11 cellular contexts compared by ENCODE assay signal in genomic region chr5:91053733-91054010, GRCh38.
DNase-seq lines count a peak whose midpoint lies in the region; ATAC-seq and TF ChIP-seq lines count a peak whose summit lies in the region.
"Had no signal": no experiment of that assay in that cellular context is flagged by ENCODE, and none has a peak within 500 bp of the region (broad histone marks: within the 10 kb centered on the region; RNA-seq: fewer than 3 reads in every experiment).

No MANE protein-coding gene starts in this region.

- H3K4me1 Mint-ChIP-seq in CD14-positive monocyte (peaks cover 43% of the 10 kb centered on the region), T-cell (no peaks in the 10 kb centered on the region)
- H3K4me1 Mint-ChIP-seq in activated naive CD8-positive, alpha-beta T cell treated with anti-CD3 and anti-CD28 coated beads, Interleukin-2, amount 50 U/mL, for 24 hours: peaks cover 6% of the 10 kb centered on the region
- H3K4me1 Mint-ChIP-seq: CD4-positive, CD25-positive, alpha-beta regulatory T cell had no signal

- no peak for TF ChIP-seq CTCF in CD14-positive monocyte (IDR thresholded peaks at IDR 0.05)
- TF ChIP-seq CTCF in sigmoid colon (IDR thresholded peaks at IDR 0.05): no peak
- no peak for TF ChIP-seq CTCF in vagina (IDR thresholded peaks at IDR 0.05)

- H3K36me3 ChIP-seq in sigmoid colon (no peaks in the 10 kb centered on the region), vagina (no peaks in the 10 kb centered on the region)

- H3K4me1 ChIP-seq in sigmoid colon: peaks cover 0 to 48% (median 39%) of the 10 kb centered on the region in 4 donors
- H3K4me1 ChIP-seq in vagina: no peaks in the 10 kb centered on the region

- H3K27ac ChIP-seq in sigmoid colon (peak overlapping the region in 3 of 4 donors; percentile 29 to 36 (median 31)), vagina (no peak overlapping the region)

- no peaks in the 10 kb centered on the region for H3K27me3 ChIP-seq in sigmoid colon
- no peaks in the 10 kb centered on the region for H3K27me3 ChIP-seq in vagina

- H3K27ac Mint-ChIP-seq in CD14-positive monocyte: peak overlapping the region; percentile 66 to 94 (median 91)
- no peak overlapping the region for H3K27ac Mint-ChIP-seq in activated naive CD8-positive, alpha-beta T cell treated with anti-CD3 and anti-CD28 coated beads, Interleukin-2, amount 50 U/mL, for 24 hours
- no peak overlapping the region for H3K27ac Mint-ChIP-seq in T-cell
- H3K27ac Mint-ChIP-seq: HFFc6 had no signal

- TF ChIP-seq POLR2A in sigmoid colon (IDR thresholded peaks at IDR 0.05) (no peak), vagina (IDR thresholded peaks at IDR 0.05) (no peak)

- TF ChIP-seq EP300 in sigmoid colon (IDR thresholded peaks at IDR 0.05): no peak

- CTCF ChIA-PET in T-cell (lab: Charles Lee): no interaction called here

- 62 to 69% methylated on average over 2 of the region's 2 CpGs for WGBS in sigmoid colon, 2 donors

- DNase-seq in CD14-positive monocyte (ENCODE audit: low spot score): no peak
- DNase-seq in iris pigment epithelial cell (ENCODE audit: low read depth): peak; percentile 26
- DNase-seq in sigmoid colon: no peak
- DNase-seq in activated naive CD8-positive, alpha-beta T cell treated with anti-CD3 and anti-CD28 coated beads, Interleukin-2, amount 50 U/mL, for 24 hours: no peak
- no peak for DNase-seq in T-cell
- no peak for DNase-seq in vagina (ENCODE audit: extremely low spot score in 2 of 2)
- DNase-seq: CD4-positive, CD25-positive, alpha-beta regulatory T cell; DMS 273 treated with DMSO at 0.1 percent for 48 hours; HCEC 1CT; HFFc6 had no signal

- H3K27me3 Mint-ChIP-seq in CD14-positive monocyte (ENCODE audit: low read depth in 3 of 3) (no peaks in the 10 kb centered on the region), T-cell (peaks cover 7 to 9% of the 10 kb centered on the region in 2 donors)
- H3K27me3 Mint-ChIP-seq in activated naive CD8-positive, alpha-beta T cell treated with anti-CD3 and anti-CD28 coated beads, Interleukin-2, amount 50 U/mL, for 24 hours: peaks cover 17% of the 10 kb centered on the region

- H3K4me3 ChIP-seq in sigmoid colon (no peak overlapping the region), vagina (no peak overlapping the region)

- no peaks in the 10 kb centered on the region for H3K9me3 ChIP-seq in sigmoid colon
- H3K9me3 ChIP-seq in vagina: no peaks in the 10 kb centered on the region

- H3K36me3 Mint-ChIP-seq in CD14-positive monocyte (peaks cover 0 to 3% of the 10 kb centered on the region in 2 donors), T-cell (no peaks in the 10 kb centered on the region)
- no peaks in the 10 kb centered on the region for H3K36me3 Mint-ChIP-seq in activated naive CD8-positive, alpha-beta T cell treated with anti-CD3 and anti-CD28 coated beads, Interleukin-2, amount 50 U/mL, for 24 hours (ENCODE audit: low read depth)
- H3K36me3 Mint-ChIP-seq: CD4-positive, CD25-positive, alpha-beta regulatory T cell had no signal

- intact Hi-C loops in CD14-positive monocyte (cut with micrococcal nuclease): no loop called here
- intact Hi-C loops in sigmoid colon (cut with DNase I): no loop called here
- intact Hi-C loops in vagina (cut with DNase I): no loop called here

- POLR2A ChIA-PET in T-cell (lab: Charles Lee): no interaction called here

- no peak for ATAC-seq in activated naive CD8-positive, alpha-beta T cell treated with anti-CD3 and anti-CD28 coated beads, Interleukin-2, amount 50 U/mL, for 24 hours
- ATAC-seq in T-cell (replicated peaks in 1 of 4) (no peak), HG03039 (IDR thresholded peaks at IDR 0.05; ENCODE audit: unreplicated experiment) (no peak)

- H3K4me3 Mint-ChIP-seq in CD14-positive monocyte (peak overlapping the region in 1 of 2 donors; percentile 68), T-cell (no peak overlapping the region)
- H3K4me3 Mint-ChIP-seq in activated naive CD8-positive, alpha-beta T cell treated with anti-CD3 and anti-CD28 coated beads, Interleukin-2, amount 50 U/mL, for 24 hours: no peak overlapping the region
- H3K4me3 Mint-ChIP-seq: CD4-positive, CD25-positive, alpha-beta regulatory T cell; HFFc6 had no signal

- H3K9me3 Mint-ChIP-seq in CD14-positive monocyte (peaks cover 0 to 5% (median 0%) of the 10 kb centered on the region in 7 donors), T-cell (no peaks in the 10 kb centered on the region)
- H3K9me3 Mint-ChIP-seq in activated naive CD8-positive, alpha-beta T cell treated with anti-CD3 and anti-CD28 coated beads, Interleukin-2, amount 50 U/mL, for 24 hours: peaks cover 5% of the 10 kb centered on the region
- H3K9me3 Mint-ChIP-seq: HFFc6 had no signal

Comparison
In these comparisons a context has a peak if more than half of its experiments do, and no peak if none do; other contexts are left out.
1. H3K27ac Mint-ChIP-seq: peak in CD14-positive monocyte (7 of 7); none in activated naive CD8-positive, alpha-beta T cell treated with anti-CD3 and anti-CD28 coated beads, Interleukin-2, amount 50 U/mL, for 24 hours (single experiment) and T-cell (0 of 2).